Comparison of ENCODE assay signal across 1 cellular context in the genomic region with DNA sequence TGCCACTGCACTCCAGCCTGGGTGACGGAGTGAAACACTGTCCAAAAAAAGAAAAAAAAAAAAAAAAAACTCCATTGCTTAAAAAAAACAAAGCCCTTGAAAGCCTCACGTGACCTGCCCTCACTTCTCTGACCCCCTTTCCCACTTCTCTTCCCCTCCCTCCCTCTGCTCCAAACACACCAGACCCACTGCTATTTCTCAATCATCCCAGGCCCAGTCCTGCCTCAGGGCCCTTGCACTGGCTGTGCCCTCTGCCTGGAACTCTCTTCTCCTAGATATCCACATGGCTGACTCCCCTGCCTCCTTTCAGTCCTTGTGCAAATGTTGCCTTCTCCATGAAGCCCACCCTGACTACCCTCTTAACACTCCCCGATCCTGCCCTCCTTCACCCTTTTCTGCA.
A peak's percentile ranks its signal among the peaks of the same experiment; 100 is the strongest.
TF ChIP-seq lines count a peak whose summit lies in the region.

No MANE protein-coding gene starts in this region.

TF ChIP-seq in HepG2, 621 proteins besides CTCF, POLR2A, EP300 and RAD21:
- TF ChIP-seq, protein P1, sequence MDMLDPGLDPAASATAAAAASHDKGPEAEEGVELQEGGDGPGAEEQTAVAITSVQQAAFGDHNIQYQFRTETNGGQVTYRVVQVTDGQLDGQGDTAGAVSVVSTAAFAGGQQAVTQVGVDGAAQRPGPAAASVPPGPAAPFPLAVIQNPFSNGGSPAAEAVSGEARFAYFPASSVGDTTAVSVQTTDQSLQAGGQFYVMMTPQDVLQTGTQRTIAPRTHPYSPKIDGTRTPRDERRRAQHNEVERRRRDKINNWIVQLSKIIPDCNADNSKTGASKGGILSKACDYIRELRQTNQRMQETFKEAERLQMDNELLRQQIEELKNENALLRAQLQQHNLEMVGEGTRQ (IDR thresholded peaks at IDR 0.05; ENCODE audit: low read depth, low read length) = no peak
- TF ChIP-seq, protein P1 (CRISPR knock-in tag; IDR thresholded peaks at IDR 0.05; ENCODE audit: borderline replicate concordance) = peak; percentile 38; the same call in 1 of the 2 replicates
- TF ChIP-seq MEIS2 (CRISPR knock-in tag; IDR thresholded peaks at IDR 0.05) = no peak
- TF ChIP-seq ZMYM3 (CRISPR knock-in tag; IDR thresholded peaks at IDR 0.05) = peak; percentile 65
- peak; percentile 58; the same call in 1 of the 2 replicates for TF ChIP-seq KDM1A (CRISPR knock-in tag; IDR thresholded peaks at IDR 0.05)
